Comparison of ENCODE assay signal across 31 cellular contexts in genomic region chr12:128603573-128604120, GRCh38.
"Had no signal": no experiment of that assay in that cellular context is flagged by ENCODE, and none has a peak within 500 bp of the region (broad histone marks: within the 10 kb centered on the region; RNA-seq: fewer than 3 reads in every experiment).

No MANE protein-coding gene starts in this region.

- H3K27me3 ChIP-seq: adrenal gland had no signal

- H3K27ac Mint-ChIP-seq: activated CD4-positive, alpha-beta T cell treated with anti-CD3 and anti-CD28 coated beads, Interleukin-2, amount 10 ng/mL, durations not matched to agents 24 days and 14 days; activated CD8-positive, alpha-beta T cell treated with anti-CD3 and anti-CD28 coated beads, Interleukin-2, amount 10 ng/mL, durations not matched to agents 7 days and 5 days; activated naive CD4-positive, alpha-beta T cell treated with anti-CD3 and anti-CD28 coated beads for 36 hours; activated naive CD4-positive, alpha-beta T cell treated with anti-CD3 and anti-CD28 coated beads, Interleukin-2, amount 50 U/mL, for 72 hours; activated T-cell treated with anti-CD3 and anti-CD28 coated beads, Interleukin-2, amount 50 U/mL, for 24 hours; activated T-helper 2 cell treated with anti-CD3 and anti-CD28 coated beads, Interferon-gamma antibody, Interleukin-2, Interleukin-4, amounts not matched to agents 10 μg/mL and 5 μg/mL and 100 μg/mL, durations not matched to agents 14 hours and 24 hours and 36 hours had no signal

- H3K9me3 Mint-ChIP-seq: activated CD4-positive, alpha-beta T cell treated with anti-CD3 and anti-CD28 coated beads, Interleukin-2, amount 10 ng/mL, durations not matched to agents 24 days and 14 days; activated naive CD4-positive, alpha-beta T cell treated with anti-CD3 and anti-CD28 coated beads for 36 hours; activated naive CD4-positive, alpha-beta T cell treated with anti-CD3 and anti-CD28 coated beads, Interleukin-2, amount 50 U/mL, for 72 hours; activated T-cell treated with anti-CD3 and anti-CD28 coated beads, Interleukin-2, amount 50 U/mL, for 24 hours; activated T-helper 2 cell treated with anti-CD3 and anti-CD28 coated beads, Interferon-gamma antibody, Interleukin-2, Interleukin-4, amounts not matched to agents 10 μg/mL and 5 μg/mL and 100 μg/mL, durations not matched to agents 14 hours and 24 hours and 36 hours had no signal

- FAIRE-seq: astrocyte, bronchial epithelial cell had no signal

- H3K4me1 Mint-ChIP-seq: activated CD4-positive, alpha-beta T cell treated with anti-CD3 and anti-CD28 coated beads, Interleukin-2, amount 10 ng/mL, durations not matched to agents 24 days and 14 days had no signal

- H3K4me3 ChIP-seq: adrenal gland had no signal

- H3K4me1 ChIP-seq: adrenal gland had no signal

- DNase-seq: activated CD4-positive, alpha-beta T cell treated with anti-CD3 and anti-CD28 coated beads, Interleukin-2, amount 10 ng/mL, durations not matched to agents 24 days and 14 days; activated CD4-positive, alpha-beta T cell treated with anti-CD3 and anti-CD28 coated beads, Interleukin-2, amount 50 U/mL, for 48 hours; activated CD8-positive, alpha-beta T cell treated with anti-CD3 and anti-CD28 coated beads, Interleukin-2, amount 10 ng/mL, durations not matched to agents 7 days and 5 days; activated gamma-delta T cell treated with Interleukin-2 at 50 U/mL for 16 hours; activated naive CD4-positive, alpha-beta T cell treated with anti-CD3 and anti-CD28 coated beads for 36 hours; activated T-cell treated with anti-CD3 and anti-CD28 coated beads, Interleukin-2, amount 50 U/mL, for 24 hours; adrenal gland; caudate nucleus; MM.1S; MV-4-11; NCI-H1092 treated with DMSO at 0.1 percent for 48 hours; NCI-H1417; NCI-H146; NCI-H187; NCI-H2029 treated with DMSO at 0.1 percent for 48 hours; NCI-H2107; NCI-H2171; NCI-H69; NCI-H82; OCI-M1; Right ventricle myocardium superior; SW 1271; T-helper 1 cell; T-helper 2 cell; T-helper 9 cell had no signal

- H3K9me3 ChIP-seq: adrenal gland had no signal

- H3K9ac ChIP-seq: KMS-11 had no signal

- H3K4me2 ChIP-seq: KMS-11 had no signal

- H3K36me3 Mint-ChIP-seq: activated naive CD4-positive, alpha-beta T cell treated with anti-CD3 and anti-CD28 coated beads, Interleukin-2, amount 50 U/mL, for 72 hours; brain had no signal

- H3K27ac ChIP-seq: adrenal gland, KMS-11 had no signal

- H3K36me3 ChIP-seq: adrenal gland had no signal

- H3K27me3 Mint-ChIP-seq: activated CD4-positive, alpha-beta T cell treated with anti-CD3 and anti-CD28 coated beads, Interleukin-2, amount 10 ng/mL, durations not matched to agents 24 days and 14 days; activated T-cell treated with anti-CD3 and anti-CD28 coated beads, Interleukin-2, amount 50 U/mL, for 24 hours had no signal

- H3K4me3 Mint-ChIP-seq: activated CD4-positive, alpha-beta T cell treated with anti-CD3 and anti-CD28 coated beads, Interleukin-2, amount 10 ng/mL, durations not matched to agents 24 days and 14 days; activated CD8-positive, alpha-beta T cell treated with anti-CD3 and anti-CD28 coated beads, Interleukin-2, amount 10 ng/mL, durations not matched to agents 7 days and 5 days; activated naive CD4-positive, alpha-beta T cell treated with anti-CD3 and anti-CD28 coated beads for 36 hours; activated T-cell treated with anti-CD3 and anti-CD28 coated beads, Interleukin-2, amount 50 U/mL, for 24 hours; brain had no signal
